Comparison of ENCODE assay signal across 8 cellular contexts in the genomic region with DNA sequence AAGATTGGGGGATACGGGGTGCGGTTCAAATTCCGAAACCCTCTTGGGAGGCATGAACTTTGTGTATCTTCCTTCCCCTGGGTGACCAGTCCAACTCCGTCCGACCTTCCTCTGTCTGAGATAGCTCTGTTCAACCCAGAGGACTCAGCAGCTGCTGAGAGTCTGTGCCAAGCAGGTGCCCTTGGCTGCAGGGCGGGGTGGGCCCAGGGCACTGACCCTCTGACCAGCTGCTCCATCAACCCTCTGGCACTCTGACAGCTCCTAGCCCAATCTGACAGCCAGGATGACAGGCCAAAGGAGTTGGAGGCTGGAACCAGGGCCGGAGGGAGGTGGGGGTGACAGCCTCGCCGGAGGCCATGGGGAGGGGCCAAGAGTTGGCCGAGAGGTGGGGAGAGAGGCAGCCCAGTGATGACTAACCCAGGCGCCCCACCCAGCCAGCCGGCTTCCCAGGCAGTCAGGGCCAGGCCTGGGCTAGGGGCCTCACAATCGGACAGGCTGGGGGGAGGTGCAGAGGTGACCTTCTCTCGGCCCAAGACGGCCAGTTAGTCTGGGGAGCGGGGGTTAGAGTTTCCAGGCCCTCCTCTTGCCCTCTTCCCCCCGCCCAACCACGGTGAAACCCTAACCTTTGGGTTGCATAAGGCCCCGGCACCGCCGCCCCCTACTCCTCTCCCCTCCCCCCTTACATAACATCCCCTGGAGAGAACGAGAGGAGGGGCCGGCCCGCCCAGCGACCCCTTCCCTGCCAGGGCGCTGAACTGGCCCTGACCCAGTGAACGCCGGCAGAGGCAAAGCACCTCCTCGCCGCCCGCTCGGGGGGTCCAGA. TPM values are rescaled to one million over a fixed set of nuclear protein-coding genes. Genes with fewer than 3 reads are reported as not detected.
A peak's percentile ranks its signal among the peaks of the same experiment; 100 is the strongest.
DNase-seq lines count a peak whose midpoint lies in the region; ATAC-seq and TF ChIP-seq lines count a peak whose summit lies in the region.

No MANE protein-coding gene starts in this region.

- H3K36me3 Mint-ChIP-seq in activated T-cell treated with anti-CD3 and anti-CD28 coated beads, Interleukin-2, amount 50 U/mL, for 72 hours (ENCODE audit: insufficient read depth in 2 of 2): peaks cover 0 to 7% of the 10 kb centered on the region in 2 donors
- H3K36me3 Mint-ChIP-seq in natural killer cell: peaks cover 8% of the 10 kb centered on the region

- H3K27ac ChIP-seq in uterus: peak overlapping the region; percentile 92 to 99

- no peaks in the 10 kb centered on the region for H3K9me3 Mint-ChIP-seq in activated T-cell treated with anti-CD3 and anti-CD28 coated beads, Interleukin-2, amount 50 U/mL, for 72 hours
- no peaks in the 10 kb centered on the region for H3K9me3 Mint-ChIP-seq in natural killer cell

- peak; percentile 32 to 56 for TF ChIP-seq POLR2A in uterus (IDR thresholded peaks at IDR 0.05)

- no peak for ATAC-seq in activated T-cell treated with anti-CD3 and anti-CD28 coated beads, Interleukin-2, amount 50 U/mL, for 72 hours (replicated peaks in 1 of 2)
- peak in 1 of 3 donors; percentile 19 for ATAC-seq in natural killer cell

- no peaks in the 10 kb centered on the region for H3K36me3 ChIP-seq in uterus

- intact Hi-C loops in natural killer cell (cut with micrococcal nuclease): loop anchor here (10.0 kb wide), 1 partner anchor 320 kb away; a partner anchor contains a TSS
- intact Hi-C loops in uterus (cut with DNase I; ENCODE audit: low total_unique reads): no loop called here

- H3K4me3 Mint-ChIP-seq in activated T-cell treated with anti-CD3 and anti-CD28 coated beads, Interleukin-2, amount 50 U/mL, for 72 hours: peak overlapping the region; percentile 76 to 98
- peak overlapping the region; percentile 69 for H3K4me3 Mint-ChIP-seq in natural killer cell

- H3K9me3 ChIP-seq in uterus: no peaks in the 10 kb centered on the region

- no peak for TF ChIP-seq CTCF in natural killer cell (IDR thresholded peaks at IDR 0.05)
- TF ChIP-seq CTCF in uterus (IDR thresholded peaks at IDR 0.05): no peak

- peaks cover 0 to 12% of the 10 kb centered on the region in 2 donors for H3K4me1 ChIP-seq in uterus

- peak overlapping the region; percentile 95 to 98 for H3K4me3 ChIP-seq in uterus

- DNase-seq in EH (ENCODE audit: low read depth) (peak; percentile 96), NCI-H446 treated with DMSO at 0.1 percent for 48 hours (lab: John Stamatoyannopoulos, UW) (peak; percentile 28), fibroblast of peridontal ligament (ENCODE audit: extremely low read depth) (peak; percentile 92), natural killer cell (peak; percentile 66), uterus (peak; percentile 91 to 92), NCI-H2081 treated with DMSO at 0.1 percent for 48 hours (lab: John Stamatoyannopoulos, UW) (no peak), NCI-H1048 (lab: John Stamatoyannopoulos, UW) (no peak)
- DNase-seq in activated T-cell treated with anti-CD3 and anti-CD28 coated beads, Interleukin-2, amount 50 U/mL, for 72 hours: peak; percentile 66 to 69

- H3K27ac Mint-ChIP-seq in activated T-cell treated with anti-CD3 and anti-CD28 coated beads, Interleukin-2, amount 50 U/mL, for 72 hours: no peak overlapping the region
- H3K27ac Mint-ChIP-seq in natural killer cell: peak overlapping the region in 1 of 2 donors; percentile 95

- no peaks in the 10 kb centered on the region for H3K27me3 ChIP-seq in uterus

- H3K4me1 Mint-ChIP-seq in activated T-cell treated with anti-CD3 and anti-CD28 coated beads, Interleukin-2, amount 50 U/mL, for 72 hours (ENCODE audit: low read depth): peaks cover 47% of the 10 kb centered on the region
- peaks cover 31 to 58% of the 10 kb centered on the region in 2 donors for H3K4me1 Mint-ChIP-seq in natural killer cell

- H3K27me3 Mint-ChIP-seq in activated T-cell treated with anti-CD3 and anti-CD28 coated beads, Interleukin-2, amount 50 U/mL, for 72 hours (ENCODE audit: low read depth): peaks cover 21% of the 10 kb centered on the region
- H3K27me3 Mint-ChIP-seq in natural killer cell (ENCODE audit: low read depth in 2 of 2): peaks cover 0 to 8% of the 10 kb centered on the region in 2 donors

RNA-seq across cellular contexts. Expression of a gene that starts 5.0 kb away (rescaled TPM):
- total RNA-seq in activated T-cell treated with anti-CD3 and anti-CD28 coated beads, Interleukin-2, amount 50 U/mL, for 72 hours: 1 to 10 TPM in 1 of 2 donors, under 1 TPM in 1; 0.70 to 1.8 TPM
- total RNA-seq in natural killer cell (under 1 TPM; 0.18 to 0.28 (median 0.28) TPM), uterus (1 to 10 TPM in 3 of 4 donors, under 1 TPM in 1; 0.88 to 8.0 (median 5.4) TPM)

RNA-seq across cellular contexts. Expression of a gene that starts 9.3 kb away (rescaled TPM):
- total RNA-seq in activated T-cell treated with anti-CD3 and anti-CD28 coated beads, Interleukin-2, amount 50 U/mL, for 72 hours: 10 to 100 TPM in 1 of 2 donors, 1 to 10 TPM in 1; 9.4 to 11.2 TPM
- total RNA-seq in natural killer cell (10 to 100 TPM; 40.8 to 54.2 (median 46.2) TPM), uterus (10 to 100 TPM; 23.6 to 40.7 (median 29.9) TPM)

RNA-seq across cellular contexts. Expression of a gene that starts 27.5 kb away (rescaled TPM):
- 1 to 10 TPM in 1 of 2 donors, under 1 TPM in 1; 0.89 to 1.6 TPM for total RNA-seq in activated T-cell treated with anti-CD3 and anti-CD28 coated beads, Interleukin-2, amount 50 U/mL, for 72 hours
- total RNA-seq in natural killer cell: under 1 TPM; 0.47 to 0.84 (median 0.48) TPM
- total RNA-seq in uterus: 10 to 100 TPM in 2 of 4 donors, 1 to 10 TPM in 1, under 1 TPM in 1; 0.83 to 21.5 (median 10.0) TPM

RNA-seq across cellular contexts. Expression of a gene that starts 30.5 kb away (rescaled TPM):
- 100 to 1,000 TPM; 332 to 390 TPM for total RNA-seq in activated T-cell treated with anti-CD3 and anti-CD28 coated beads, Interleukin-2, amount 50 U/mL, for 72 hours
- total RNA-seq in natural killer cell (100 to 1,000 TPM; 475 to 508 (median 480) TPM), uterus (100 to 1,000 TPM; 123 to 413 (median 243) TPM)

RNA-seq across cellular contexts. Expression of a gene that starts 46.7 kb away (rescaled TPM):
- 1 to 10 TPM in 1 of 2 donors, not detected in 1; 2.2 TPM for total RNA-seq in activated T-cell treated with anti-CD3 and anti-CD28 coated beads, Interleukin-2, amount 50 U/mL, for 72 hours
- total RNA-seq in natural killer cell (1 to 10 TPM in 2 of 3 donors, not detected in 1; 1.0 to 2.1 TPM), uterus (100 to 1,000 TPM; 217 to 567 (median 435) TPM)

Comparison
In these comparisons a context has a peak if more than half of its experiments do, and no peak if none do; other contexts are left out.
1. DNase-seq: peak in EH (single experiment), NCI-H446 treated with DMSO at 0.1 percent for 48 hours (single experiment), activated T-cell treated with anti-CD3 and anti-CD28 coated beads, Interleukin-2, amount 50 U/mL, for 72 hours (2 of 2), fibroblast of peridontal ligament (single experiment), natural killer cell (single experiment) and uterus (2 of 2); none in NCI-H2081 treated with DMSO at 0.1 percent for 48 hours (single experiment) and NCI-H1048 (single experiment).